8 cellular contexts compared by ENCODE assay signal in genomic region chr1:66929999-66930822, GRCh38. TPM values are rescaled to one million over a fixed set of nuclear protein-coding genes. Genes with fewer than 3 reads are reported as not detected.
DNase-seq lines count a peak whose midpoint lies in the region; ATAC-seq lines count a peak whose summit lies in the region.

No MANE protein-coding gene starts in this region.

- H3K27ac Mint-ChIP-seq in natural killer cell treated with Interleukin-12 subunit alpha and Interleukin-12 subunit beta and Interleukin-15 and Interleukin-18, amount 100 ng/mL, for 72 hours: peak overlapping the region; percentile 91 to 99

- peak overlapping the region; percentile 99 for H3K4me3 Mint-ChIP-seq in natural killer cell treated with Interleukin-12 subunit alpha and Interleukin-12 subunit beta and Interleukin-15 and Interleukin-18, amount 100 ng/mL, for 72 hours

- H3K27me3 Mint-ChIP-seq in natural killer cell treated with Interleukin-12 subunit alpha and Interleukin-12 subunit beta and Interleukin-15 and Interleukin-18, amount 100 ng/mL, for 72 hours: no peaks in the 10 kb centered on the region

- DNase-seq in ELF-1 (ENCODE audit: low read depth, low spot score) (peak; percentile 99), GOT3 (lab: John Stamatoyannopoulos, UW) (peak; percentile 59), LHCN-M2 (ENCODE audit: low read depth) (peak; percentile 94), RPMI7951 (ENCODE audit: low read depth) (peak; percentile 93), fibroblast of peridontal ligament (ENCODE audit: extremely low read depth) (peak; percentile 85)
- peak; percentile 93 for DNase-seq in activated T-helper 9 cell treated with anti-CD3 and anti-CD28 coated beads, Interleukin-2, amount 50 U/mL, for 16 hours (ENCODE audit: low read depth)
- peak; percentile 98 for DNase-seq in natural killer cell treated with Interleukin-12 subunit alpha and Interleukin-12 subunit beta and Interleukin-15 and Interleukin-18, amount 100 ng/mL, for 72 hours (ENCODE audit: low spot score)
- peak; percentile 87 to 94 (median 90) for DNase-seq in stimulated activated naive CD4-positive, alpha-beta T cell (lab: John Stamatoyannopoulos, UW)

- ATAC-seq in natural killer cell treated with Interleukin-12 subunit alpha and Interleukin-12 subunit beta and Interleukin-15 and Interleukin-18, amount 100 ng/mL, for 72 hours: peak; percentile 90 to 91

- H3K9me3 Mint-ChIP-seq in natural killer cell treated with Interleukin-12 subunit alpha and Interleukin-12 subunit beta and Interleukin-15 and Interleukin-18, amount 100 ng/mL, for 72 hours: no peaks in the 10 kb centered on the region

- peaks cover 42 to 65% of the 10 kb centered on the region in 2 donors for H3K4me1 Mint-ChIP-seq in natural killer cell treated with Interleukin-12 subunit alpha and Interleukin-12 subunit beta and Interleukin-15 and Interleukin-18, amount 100 ng/mL, for 72 hours (ENCODE audit: low read depth in 2 of 2)

- H3K36me3 Mint-ChIP-seq in natural killer cell treated with Interleukin-12 subunit alpha and Interleukin-12 subunit beta and Interleukin-15 and Interleukin-18, amount 100 ng/mL, for 72 hours: peaks cover 13% of the 10 kb centered on the region

RNA-seq across cellular contexts. Expression of gene MIER1, which starts 5.4 kb away (rescaled TPM):
- 33.4 and 34.2 TPM in 2 replicates for total RNA-seq in LHCN-M2 (2014; rRNA removed)
- polyA plus RNA-seq in LHCN-M2 (2012): 11.2 TPM
- 31.7 and 41.2 TPM in 2 replicates for total RNA-seq in RPMI7951 (2014; rRNA removed; shearing (Covaris generic))
- 10 to 100 TPM; 50.0 to 67.5 TPM for total RNA-seq in natural killer cell treated with Interleukin-12 subunit alpha and Interleukin-12 subunit beta and Interleukin-15 and Interleukin-18, amount 100 ng/mL, for 72 hours

RNA-seq across cellular contexts. Expression of gene DNAI4, which starts 5.6 kb away (rescaled TPM):
- 2.4 and 3.6 TPM in 2 replicates for total RNA-seq in LHCN-M2 (2014; rRNA removed)
- 1.3 TPM for polyA plus RNA-seq in LHCN-M2 (2012)
- total RNA-seq in RPMI7951 (2014; rRNA removed; shearing (Covaris generic)): 4.7 and 6.6 TPM in 2 replicates
- under 1 TPM; 0.73 to 0.76 TPM for total RNA-seq in natural killer cell treated with Interleukin-12 subunit alpha and Interleukin-12 subunit beta and Interleukin-15 and Interleukin-18, amount 100 ng/mL, for 72 hours

Comparison
In these comparisons a context has a peak if more than half of its experiments do, and no peak if none do; other contexts are left out.
1. Peak in every context shown above with its lines: DNase-seq and ATAC-seq.